16 cellular contexts compared by ENCODE assay signal in genomic region chr2:8581048-8581561, GRCh38.
DNase-seq lines count a peak whose midpoint lies in the region; ATAC-seq and TF ChIP-seq lines count a peak whose summit lies in the region.
"Had no signal": no experiment of that assay in that cellular context is flagged by ENCODE, and none has a peak within 500 bp of the region (broad histone marks: within the 10 kb centered on the region; RNA-seq: fewer than 3 reads in every experiment).

No MANE protein-coding gene starts in this region.

- ATAC-seq in Right ventricle myocardium superior (ENCODE audit: poor library complexity) (no peak), left colon (peak; percentile 40), T-cell (replicated peaks in 1 of 4) (no peak), GM18907 (IDR thresholded peaks at IDR 0.05; ENCODE audit: unreplicated experiment) (no peak)
- ATAC-seq: gastrocnemius medialis, upper lobe of right lung had no signal

- TF ChIP-seq POLR2A in stomach (IDR thresholded peaks at IDR 0.05), result no peak

- no peak overlapping the region for H3K27ac ChIP-seq in stomach
- H3K27ac ChIP-seq: brain microvascular endothelial cell, gastrocnemius medialis had no signal

- H3K4me3 Mint-ChIP-seq in T-cell, result peak overlapping the region in 1 of 3 donors; percentile 11
- H3K4me3 Mint-ChIP-seq: T-helper 1 cell treated with Interleukin-12 subunit alpha and Interleukin-12 subunit beta and Interleukin-4 antibody, amounts not matched to agents 30 μg/mL and 1 μg/mL, for 36 hours had no signal

- H3K36me3 ChIP-seq in stomach, result no peaks in the 10 kb centered on the region
- H3K36me3 ChIP-seq: brain microvascular endothelial cell, gastrocnemius medialis, upper lobe of right lung had no signal

- H3K4me1 ChIP-seq in stomach, result peaks cover 9 to 38% (median 18%) of the 10 kb centered on the region in 4 donors

- intact Hi-C loops in Right ventricle myocardium superior (cut with DNase I), result no loop called here
- intact Hi-C loops in cardiac septum (cut with DNase I), result no loop called here
- intact Hi-C loops in left colon (cut with DNase I, micrococcal nuclease), result no loop called here
- intact Hi-C loops in stomach (cut with DNase I; ENCODE audit: low total_unique reads), result no loop called here

- POLR2A ChIA-PET in T-cell (lab: Charles Lee), result interaction anchor here in 1 of 2 donors (0.6 kb wide), 1 partner anchor 229 kb away, joined by 3 read pairs; no protein-coding TSS in a partner anchor

- no peak overlapping the region for H3K27ac Mint-ChIP-seq in T-cell
- H3K27ac Mint-ChIP-seq: T-helper 1 cell treated with Interleukin-12 subunit alpha and Interleukin-12 subunit beta and Interleukin-4 antibody, amounts not matched to agents 30 μg/mL and 1 μg/mL, for 36 hours had no signal

- H3K36me3 Mint-ChIP-seq in T-cell, result no peaks in the 10 kb centered on the region

- H3K27me3 ChIP-seq in stomach, result no peaks in the 10 kb centered on the region
- H3K27me3 ChIP-seq: brain microvascular endothelial cell, gastrocnemius medialis, upper lobe of right lung had no signal

- H3K4me1 Mint-ChIP-seq in T-cell, result peaks cover 35 to 53% (median 37%) of the 10 kb centered on the region in 3 donors

- CTCF ChIA-PET in T-cell (lab: Charles Lee), result interaction anchor here in 1 of 2 donors (0.6 kb wide), 1 partner anchor 132 kb away, joined by 6 read pairs; no protein-coding TSS in a partner anchor

- no peak for TF ChIP-seq EP300 in stomach (IDR thresholded peaks at IDR 0.05)

- TF ChIP-seq CTCF in stomach (IDR thresholded peaks at IDR 0.05), result no peak

- H3K9me3 Mint-ChIP-seq in T-cell, result no peaks in the 10 kb centered on the region
- H3K9me3 Mint-ChIP-seq: T-helper 1 cell treated with Interleukin-12 subunit alpha and Interleukin-12 subunit beta and Interleukin-4 antibody, amounts not matched to agents 30 μg/mL and 1 μg/mL, for 36 hours had no signal

- H3K4me3 ChIP-seq in stomach, result no peak overlapping the region
- H3K4me3 ChIP-seq: gastrocnemius medialis, upper lobe of right lung had no signal

- DNase-seq in Right ventricle myocardium superior, result peak; percentile 31
- no peak for DNase-seq in cardiac septum (ENCODE audit: low spot score)
- peak; percentile 75 for DNase-seq in NCI-H510A treated with DMSO at 0.1 percent for 48 hours (lab: John Stamatoyannopoulos, UW)
- DNase-seq in left colon, result peak; percentile 61 to 73
- peak; percentile 26 for DNase-seq in stomach
- DNase-seq in HPDE6-E6E7 (ENCODE audit: extremely low spot score), result no peak
- DNase-seq in T-cell, result no peak
- DNase-seq: activated gamma-delta T cell treated with Interleukin-2 at 50 U/mL for 16 hours, brain microvascular endothelial cell, DMS79, gastrocnemius medialis, midbrain, NCI-H226, upper lobe of right lung had no signal

- no peaks in the 10 kb centered on the region for H3K9me3 ChIP-seq in stomach
- H3K9me3 ChIP-seq: gastrocnemius medialis, upper lobe of right lung had no signal

- WGBS in stomach, 5 donors, result 67 to 75% (median 72%) methylated on average over 2 to 7 of the region's 7 CpGs

- peaks cover 2 to 6% of the 10 kb centered on the region in 2 donors for H3K27me3 Mint-ChIP-seq in T-cell

Comparison
In these comparisons a context has a peak if more than half of its experiments do, and no peak if none do; other contexts are left out.
1. DNase-seq: peak in Right ventricle myocardium superior (single experiment), NCI-H510A treated with DMSO at 0.1 percent for 48 hours (single experiment), left colon (2 of 2) and stomach (single experiment); none in cardiac septum (single experiment), HPDE6-E6E7 (single experiment) and T-cell (0 of 34).